ENCODE assay signal across 18 cellular contexts in the genomic region with DNA sequence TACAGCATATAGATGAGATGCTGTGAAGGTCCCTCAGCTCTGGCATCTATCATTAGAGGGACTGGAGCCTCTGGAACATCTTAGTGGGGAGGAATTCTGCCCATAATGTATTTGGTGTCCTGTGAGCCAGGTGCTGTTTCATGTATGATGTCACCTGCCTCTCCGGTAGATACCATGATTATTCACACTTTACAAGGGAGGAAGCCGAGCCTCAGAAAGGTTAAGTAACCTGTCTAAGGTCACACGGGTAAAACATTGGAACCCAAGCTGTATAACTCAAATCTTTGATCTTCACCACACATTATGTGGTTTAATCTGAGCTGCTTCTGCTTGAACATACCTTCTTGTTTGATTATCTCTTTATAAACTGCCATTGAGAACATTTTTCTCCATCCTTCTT.
"Had no signal": no experiment of that assay in that cellular context is flagged by ENCODE, and none has a peak within 500 bp of the region (broad histone marks: within the 10 kb centered on the region; RNA-seq: fewer than 3 reads in every experiment).

No MANE protein-coding gene starts in this region.

- ATAC-seq: body of pancreas; foreskin keratinocyte; left lung; stimulated activated memory B cell treated with anti-CD40 and anti-IgM and Interleukin-4, amounts not matched to agents 10 μg/mL and 1 μg/mL and 100 μg/mL, for 72 hours had no signal

- DNase-seq: activated CD4-positive, alpha-beta T cell treated with anti-CD3 and anti-CD28 coated beads for 1 hour; activated CD4-positive, alpha-beta T cell treated with anti-CD3 and anti-CD28 coated beads, Interleukin-2, amount 50 U/mL, for 4 hours; activated naive CD4-positive, alpha-beta T cell treated with anti-CD3 and anti-CD28 coated beads for 36 hours; activated T-cell treated with anti-CD3 and anti-CD28 coated beads for 4 hours; body of pancreas; central memory CD4-positive, alpha-beta T cell; colonic mucosa; foreskin keratinocyte; glutamatergic neuron; hippocampal formation; left lung; midbrain; nephron progenitor cell; spleen; stimulated activated CD4-positive, alpha-beta T cell treated with anti-CD3 and anti-CD28 coated beads, Interleukin-4, amount 100 ng/mL, for 4 hours; T-helper 1 cell; T1000 had no signal

- H3K27ac ChIP-seq: body of pancreas, colonic mucosa, foreskin keratinocyte, left lung, spleen had no signal
